17 cellular contexts compared by ENCODE assay signal in the genomic region with DNA sequence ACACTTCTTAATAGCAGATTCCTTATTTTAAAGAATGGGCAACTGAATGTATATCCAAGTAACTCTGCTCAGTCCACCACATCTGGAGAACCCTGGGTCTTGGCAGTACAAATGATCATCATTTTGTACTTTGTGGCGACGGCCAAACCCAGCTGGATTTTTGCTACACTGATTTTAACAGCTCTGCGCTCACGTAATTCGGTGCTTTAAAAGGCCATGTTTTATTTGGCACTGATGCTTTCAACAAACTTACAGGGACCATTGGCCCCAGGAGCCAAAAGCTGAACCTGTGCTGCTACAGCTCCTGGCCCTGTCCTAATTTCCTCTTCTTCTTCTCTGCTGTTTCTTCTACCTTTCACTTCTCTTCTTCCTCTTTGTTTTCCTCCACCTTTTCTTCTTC.
DNase-seq lines count a peak whose midpoint lies in the region; ATAC-seq and TF ChIP-seq lines count a peak whose summit lies in the region.
"Had no signal": no experiment of that assay in that cellular context is flagged by ENCODE, and none has a peak within 500 bp of the region (broad histone marks: within the 10 kb centered on the region; RNA-seq: fewer than 3 reads in every experiment).

No MANE protein-coding gene starts in this region.

- H3K27ac Mint-ChIP-seq in T-helper 1 cell treated with Interleukin-12 subunit alpha and Interleukin-12 subunit beta and Interleukin-4 antibody, amounts not matched to agents 30 μg/mL and 1 μg/mL, for 36 hours, result peak overlapping the region; percentile 16
- H3K27ac Mint-ChIP-seq in central memory CD8-positive, alpha-beta T cell (ENCODE audit: low read depth), result peak overlapping the region; percentile 76
- H3K27ac Mint-ChIP-seq in progenitor cell of endocrine pancreas, result peak overlapping the region; percentile 80
- H3K27ac Mint-ChIP-seq: activated naive CD4-positive, alpha-beta T cell treated with anti-CD3 and anti-CD28 coated beads for 36 hours; B cell had no signal

- no peak overlapping the region for H3K4me3 Mint-ChIP-seq in T-helper 1 cell treated with Interleukin-12 subunit alpha and Interleukin-12 subunit beta and Interleukin-4 antibody, amounts not matched to agents 30 μg/mL and 1 μg/mL, for 36 hours
- H3K4me3 Mint-ChIP-seq in central memory CD8-positive, alpha-beta T cell, result no peak overlapping the region
- H3K4me3 Mint-ChIP-seq in progenitor cell of endocrine pancreas (ENCODE audit: low read depth), result no peak overlapping the region
- H3K4me3 Mint-ChIP-seq: activated naive CD4-positive, alpha-beta T cell treated with anti-CD3 and anti-CD28 coated beads for 36 hours; B cell had no signal

- peaks cover 13% of the 10 kb centered on the region for H3K9me3 Mint-ChIP-seq in T-helper 1 cell treated with Interleukin-12 subunit alpha and Interleukin-12 subunit beta and Interleukin-4 antibody, amounts not matched to agents 30 μg/mL and 1 μg/mL, for 36 hours
- peaks cover 13% of the 10 kb centered on the region for H3K9me3 Mint-ChIP-seq in central memory CD8-positive, alpha-beta T cell
- no peaks in the 10 kb centered on the region for H3K9me3 Mint-ChIP-seq in progenitor cell of endocrine pancreas (ENCODE audit: low read depth)

- no peak for ATAC-seq in central memory CD8-positive, alpha-beta T cell (replicated peaks; ENCODE audit: extremely low read depth, poor library complexity, severe bottlenecking)
- ATAC-seq in left ventricle myocardium superior (peak; percentile 72), HG02798 (IDR thresholded peaks at IDR 0.05; ENCODE audit: poor library complexity, unreplicated experiment) (no peak), HG02973 (IDR thresholded peaks at IDR 0.05; ENCODE audit: unreplicated experiment) (no peak)
- ATAC-seq: foreskin keratinocyte had no signal

- no peak for DNase-seq in T-helper 1 cell
- no peak for DNase-seq in central memory CD8-positive, alpha-beta T cell (ENCODE audit: low spot score in 2 of 2)
- no peak for DNase-seq in left ventricle myocardium superior
- no peak for DNase-seq in progenitor cell of endocrine pancreas (ENCODE audit: low spot score, unreplicated experiment)
- no peak for DNase-seq in posterior cingulate gyrus
- DNase-seq: activated CD4-positive, alpha-beta T cell treated with anti-CD3 and anti-CD28 coated beads, Interleukin-2, amount 50 U/mL, for 1 hour; activated naive CD4-positive, alpha-beta T cell treated with anti-CD3 and anti-CD28 coated beads for 36 hours; cortex of kidney; foreskin keratinocyte; GDM1; NCI-H2081; stimulated activated naive CD4-positive, alpha-beta T cell; upper lobe of left lung had no signal

- H3K4me1 Mint-ChIP-seq in T-helper 1 cell treated with Interleukin-12 subunit alpha and Interleukin-12 subunit beta and Interleukin-4 antibody, amounts not matched to agents 30 μg/mL and 1 μg/mL, for 36 hours (ENCODE audit: low read depth), result peaks cover 48% of the 10 kb centered on the region
- H3K4me1 Mint-ChIP-seq in central memory CD8-positive, alpha-beta T cell, result peaks cover 64% of the 10 kb centered on the region
- H3K4me1 Mint-ChIP-seq in progenitor cell of endocrine pancreas (ENCODE audit: low read depth), result peaks cover 23% of the 10 kb centered on the region

- H3K27me3 Mint-ChIP-seq in T-helper 1 cell treated with Interleukin-12 subunit alpha and Interleukin-12 subunit beta and Interleukin-4 antibody, amounts not matched to agents 30 μg/mL and 1 μg/mL, for 36 hours (ENCODE audit: low read depth), result no peaks in the 10 kb centered on the region
- no peaks in the 10 kb centered on the region for H3K27me3 Mint-ChIP-seq in central memory CD8-positive, alpha-beta T cell
- H3K27me3 Mint-ChIP-seq in progenitor cell of endocrine pancreas, result no peaks in the 10 kb centered on the region

- no peak for TF ChIP-seq CTCF in progenitor cell of endocrine pancreas (IDR thresholded peaks at IDR 0.05; ENCODE audit: unreplicated experiment)

- intact Hi-C loops in left ventricle myocardium superior (cut with micrococcal nuclease) (no loop called here), posterior cingulate gyrus (cut with DNase I) (no loop called here)

- peaks cover 49% of the 10 kb centered on the region for H3K36me3 Mint-ChIP-seq in T-helper 1 cell treated with Interleukin-12 subunit alpha and Interleukin-12 subunit beta and Interleukin-4 antibody, amounts not matched to agents 30 μg/mL and 1 μg/mL, for 36 hours (ENCODE audit: low read depth)
- peaks cover 12% of the 10 kb centered on the region for H3K36me3 Mint-ChIP-seq in central memory CD8-positive, alpha-beta T cell (ENCODE audit: insufficient read depth)
- peaks cover 2% of the 10 kb centered on the region for H3K36me3 Mint-ChIP-seq in progenitor cell of endocrine pancreas (ENCODE audit: insufficient read depth)

Comparison
In these comparisons a context has a peak if more than half of its experiments do, and no peak if none do; other contexts are left out.
1. H3K27ac Mint-ChIP-seq: peak in every context shown above with its lines; median percentile 80 in progenitor cell of endocrine pancreas; 76 in central memory CD8-positive, alpha-beta T cell; 16 in T-helper 1 cell treated with Interleukin-12 subunit alpha and Interleukin-12 subunit beta and Interleukin-4 antibody, amounts not matched to agents 30 μg/mL and 1 μg/mL, for 36 hours.